In genomic region chr10:21527634-21528451, GRCh38 we compare ENCODE assay signal across 8 cellular contexts. TPM values are rescaled to one million over a fixed set of nuclear protein-coding genes. Genes with fewer than 3 reads are reported as not detected.
A peak's percentile ranks its signal among the peaks of the same experiment; 100 is the strongest.
DNase-seq lines count a peak whose midpoint lies in the region; ATAC-seq and TF ChIP-seq lines count a peak whose summit lies in the region.

No MANE protein-coding gene starts in this region.

- H3K27ac ChIP-seq in osteoblast (ENCODE audit: low read depth, low read length), result peak overlapping the region; percentile 64

- H3K4me1 ChIP-seq in osteoblast (ENCODE audit: insufficient read depth, low read length), result peaks cover 9% of the 10 kb centered on the region

- no peak for ATAC-seq in HG03469 (IDR thresholded peaks at IDR 0.05; ENCODE audit: unreplicated experiment)

- peaks cover 37% of the 10 kb centered on the region for H3K4me1 Mint-ChIP-seq in activated naive CD4-positive, alpha-beta T cell treated with anti-CD3 and anti-CD28 coated beads, Interleukin-2, amount 10 ng/mL, durations not matched to agents 7 days and 5 days

- H3K4me3 ChIP-seq in osteoblast (ENCODE audit: insufficient read depth, low read length), result peak overlapping the region; percentile 82

- H3K36me3 Mint-ChIP-seq in activated naive CD4-positive, alpha-beta T cell treated with anti-CD3 and anti-CD28 coated beads, Interleukin-2, amount 10 ng/mL, durations not matched to agents 7 days and 5 days, result peaks cover 3% of the 10 kb centered on the region

- H3K36me3 ChIP-seq in osteoblast (ENCODE audit: insufficient read depth, low read length), result no peaks in the 10 kb centered on the region

- H4K20me1 ChIP-seq in osteoblast (ENCODE audit: insufficient read depth, low read length), result no peaks in the 10 kb centered on the region

- peak overlapping the region; percentile 47 for H3K27ac Mint-ChIP-seq in activated naive CD4-positive, alpha-beta T cell treated with anti-CD3 and anti-CD28 coated beads, Interleukin-2, amount 10 ng/mL, durations not matched to agents 7 days and 5 days

- H3K79me2 ChIP-seq in osteoblast (ENCODE audit: insufficient read depth, low read length), result no peaks in the 10 kb centered on the region

- TF ChIP-seq CTCF in osteoblast (IDR thresholded peaks at IDR 0.05; ENCODE audit: extremely low read depth, low read depth, low read length), result no peak
- no peak for TF ChIP-seq CTCF in GM10266 (IDR thresholded peaks at IDR 0.05; ENCODE audit: control insufficient read depth, insufficient read depth, low read depth, missing control alignments)

- H3K27me3 ChIP-seq in osteoblast (ENCODE audit: insufficient read depth, low read length), result no peaks in the 10 kb centered on the region

- in situ Hi-C loops in SK-MEL-5 (cut with HindIII; ENCODE audit: low pct_unique_long_range_greater_than_20kb, low sequenced_read_pairs), result no loop called here

- peak overlapping the region; percentile 64 for H3K4me3 Mint-ChIP-seq in activated naive CD4-positive, alpha-beta T cell treated with anti-CD3 and anti-CD28 coated beads, Interleukin-2, amount 10 ng/mL, durations not matched to agents 7 days and 5 days

- no peak for TF ChIP-seq POLR2A in erythroblast (IDR thresholded peaks at IDR 0.05; ENCODE audit: low read length)

- DNase-seq in activated naive CD4-positive, alpha-beta T cell treated with anti-CD3 and anti-CD28 coated beads, Interleukin-2, amount 10 ng/mL, durations not matched to agents 7 days and 5 days, result no peak
- no peak for DNase-seq in activated naive CD4-positive, alpha-beta T cell (lab: John Stamatoyannopoulos, UW)
- DNase-seq in SK-MEL-5 (ENCODE audit: low read depth, low spot score) (peak; percentile 26), erythroblast (lab: John Stamatoyannopoulos, UW) (peak; percentile 73 to 81), osteoblast (ENCODE audit: insufficient read length, low spot score, missing footprints) (peak; percentile 81), GM10266 (ENCODE audit: extremely low spot score) (no peak), NCI-H2081 treated with DMSO at 0.1 percent for 48 hours (lab: John Stamatoyannopoulos, UW) (no peak)

- no peaks in the 10 kb centered on the region for H3K9me3 ChIP-seq in osteoblast (ENCODE audit: low read depth, low read length)

- peak overlapping the region; percentile 92 for H3K4me2 ChIP-seq in osteoblast (ENCODE audit: insufficient read depth, low read length)

- H3K9me3 Mint-ChIP-seq in activated naive CD4-positive, alpha-beta T cell treated with anti-CD3 and anti-CD28 coated beads, Interleukin-2, amount 10 ng/mL, durations not matched to agents 7 days and 5 days, result no peaks in the 10 kb centered on the region

- H3K27me3 Mint-ChIP-seq in activated naive CD4-positive, alpha-beta T cell treated with anti-CD3 and anti-CD28 coated beads, Interleukin-2, amount 10 ng/mL, durations not matched to agents 7 days and 5 days, result peaks cover 61% of the 10 kb centered on the region

- peak overlapping the region; percentile 77 for H2AFZ ChIP-seq in osteoblast (ENCODE audit: low read length)

- CTCF ChIA-PET in activated naive CD4-positive, alpha-beta T cell treated with anti-CD3 and anti-CD28 coated beads, Interleukin-2, amount 10 ng/mL, durations not matched to agents 7 days and 5 days (lab: Charles Lee), result interaction anchor here (0.6 kb wide), 1 partner anchor 41 kb away, joined by 3 read pairs; no protein-coding TSS in a partner anchor

RNA-seq across cellular contexts. Expression of gene SKIDA1, which starts 2.4 kb away (rescaled TPM):
- 0.08 and 0.32 TPM in 2 replicates for total RNA-seq in SK-MEL-5 (2014; rRNA removed; shearing (Covaris generic))
- polyA plus RNA-seq in SK-MEL-5 (2015; cell fraction: cytosol; rRNA removed), result 0.22 and 0.31 TPM in 2 replicates
- 1.9 and 2.3 TPM in 2 replicates for polyA plus RNA-seq in SK-MEL-5 (2015; cell fraction: nucleus; rRNA removed)
- 0.29 and 0.36 TPM in 2 replicates for total RNA-seq in osteoblast

RNA-seq across cellular contexts. Expression of gene MLLT10, which starts 6.2 kb away (rescaled TPM):
- 24.8 and 25.0 TPM in 2 replicates for total RNA-seq in SK-MEL-5 (2014; rRNA removed; shearing (Covaris generic))
- 19.4 and 20.6 TPM in 2 replicates for polyA plus RNA-seq in SK-MEL-5 (2015; cell fraction: cytosol; rRNA removed)
- polyA plus RNA-seq in SK-MEL-5 (2015; cell fraction: nucleus; rRNA removed), result 43.2 and 47.5 TPM in 2 replicates
- total RNA-seq in osteoblast, result 37.6 and 44.8 TPM in 2 replicates

Comparison
In these comparisons a context has a peak if more than half of its experiments do, and no peak if none do; other contexts are left out.
1. DNase-seq: peak in SK-MEL-5 (single experiment), erythroblast (2 of 2) and osteoblast (single experiment); none in activated naive CD4-positive, alpha-beta T cell treated with anti-CD3 and anti-CD28 coated beads, Interleukin-2, amount 10 ng/mL, durations not matched to agents 7 days and 5 days (single experiment), activated naive CD4-positive, alpha-beta T cell (0 of 4), GM10266 (single experiment) and NCI-H2081 treated with DMSO at 0.1 percent for 48 hours (single experiment).